In genomic region chr5:81179959-81180358, GRCh38 we compare ENCODE assay signal across 1 cellular context.
TF ChIP-seq lines count a peak whose summit lies in the region.

No MANE protein-coding gene starts in this region.

TF ChIP-seq in K562, 482 proteins besides CTCF, POLR2A, EP300 and RAD21 (continued from another document):
- TF ChIP-seq SFPQ (IDR thresholded peaks at IDR 0.05; ENCODE audit: low read depth, low read length) = no peak
